In the genomic region with DNA sequence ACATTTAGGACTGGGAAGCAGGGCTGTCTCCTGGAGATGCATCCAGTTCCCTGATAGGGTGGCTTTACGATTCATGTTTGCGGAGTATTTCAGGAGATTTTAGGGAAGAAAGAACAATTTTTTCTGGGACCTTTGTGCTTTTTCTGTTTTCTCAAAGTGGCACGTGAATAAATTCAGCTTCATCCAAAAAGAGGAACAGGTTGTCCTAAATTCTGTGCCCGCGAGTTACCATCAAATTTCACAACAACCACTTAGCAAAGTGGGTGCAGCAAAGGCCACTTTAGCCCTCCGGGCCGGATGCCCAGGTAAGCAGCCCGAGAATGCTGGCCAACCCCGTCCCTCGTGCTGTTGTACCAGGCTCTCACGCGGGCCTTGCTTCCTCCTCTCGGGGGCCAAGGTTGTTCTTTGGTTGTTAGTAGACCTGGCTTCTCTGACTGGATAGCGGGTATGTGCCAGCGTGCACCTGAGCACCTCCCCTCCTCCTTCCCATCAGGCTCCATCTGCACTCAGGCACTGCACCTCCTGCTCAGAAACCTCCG, we compare ENCODE assay signal across 21 cellular contexts.
"Had no signal": no experiment of that assay in that cellular context is flagged by ENCODE, and none has a peak within 500 bp of the region (broad histone marks: within the 10 kb centered on the region; RNA-seq: fewer than 3 reads in every experiment).

No MANE protein-coding gene starts in this region.

- H3K9me3 Mint-ChIP-seq: activated T-cell treated with anti-CD3 and anti-CD28 coated beads, Interleukin-2, amount 50 U/mL, for 4 hours; activated T-helper 2 cell treated with anti-CD3 and anti-CD28 coated beads, Interferon-gamma antibody, Interleukin-2, Interleukin-4, amounts not matched to agents 10 μg/mL and 5 μg/mL and 100 μg/mL, durations not matched to agents 14 hours and 24 hours and 36 hours; memory B cell; natural killer cell treated with Interleukin-12 subunit alpha and Interleukin-12 subunit beta and Interleukin-15 and Interleukin-18, amount 100 ng/mL, for 72 hours had no signal

- H3K27ac ChIP-seq: adrenal gland, left ventricle myocardium inferior, pancreas, psoas muscle had no signal

- DNase-seq: activated CD4-positive, alpha-beta T cell treated with anti-CD3 and anti-CD28 coated beads, Interleukin-2, amount 50 U/mL, for 4 hours; activated CD8-positive, alpha-beta memory T cell treated with anti-CD3 and anti-CD28 coated beads, Interleukin-2, amount 50 U/mL, for 48 hours; activated naive CD4-positive, alpha-beta T cell; activated T-cell treated with anti-CD3 and anti-CD28 coated beads, Interleukin-2, amount 50 U/mL, for 4 hours; adrenal gland; central memory CD4-positive, alpha-beta T cell; dermis blood vessel endothelial cell; effector CD8-positive, alpha-beta T cell; erythroblast; foreskin fibroblast; left ventricle myocardium inferior; pancreas; psoas muscle; stimulated activated CD4-positive, alpha-beta T cell treated with anti-CD3 and anti-CD28 coated beads, Interleukin-4, amount 100 ng/mL, for 24 hours; stimulated activated naive CD4-positive, alpha-beta T cell treated with Interleukin-2 at 50 U/mL for 16 hours had no signal

- H3K9me3 ChIP-seq: adrenal gland, left ventricle myocardium inferior, pancreas, psoas muscle had no signal

- H3K36me3 ChIP-seq: adrenal gland, left ventricle myocardium inferior, pancreas had no signal

- H3K27ac Mint-ChIP-seq: activated naive CD8-positive, alpha-beta T cell; activated T-helper 2 cell treated with anti-CD3 and anti-CD28 coated beads, Interferon-gamma antibody, Interleukin-2, Interleukin-4, amounts not matched to agents 10 μg/mL and 5 μg/mL and 100 μg/mL, durations not matched to agents 14 hours and 24 hours and 36 hours; memory B cell; natural killer cell treated with Interleukin-12 subunit alpha and Interleukin-12 subunit beta and Interleukin-15 and Interleukin-18, amount 100 ng/mL, for 72 hours had no signal

- H3K4me3 Mint-ChIP-seq: activated naive CD8-positive, alpha-beta T cell; activated T-cell treated with anti-CD3 and anti-CD28 coated beads, Interleukin-2, amount 50 U/mL, for 4 hours; memory B cell; natural killer cell treated with Interleukin-12 subunit alpha and Interleukin-12 subunit beta and Interleukin-15 and Interleukin-18, amount 100 ng/mL, for 72 hours had no signal

- H3K4me3 ChIP-seq: adrenal gland, left ventricle myocardium inferior, pancreas, psoas muscle had no signal

- H3K27me3 Mint-ChIP-seq: activated naive CD8-positive, alpha-beta T cell had no signal

- H3K27me3 ChIP-seq: adrenal gland had no signal

- H3K36me3 Mint-ChIP-seq: activated naive CD8-positive, alpha-beta T cell; memory B cell; natural killer cell treated with Interleukin-12 subunit alpha and Interleukin-12 subunit beta and Interleukin-15 and Interleukin-18, amount 100 ng/mL, for 72 hours had no signal

- H3K4me1 ChIP-seq: pancreas, psoas muscle had no signal

- ATAC-seq: activated T-cell treated with anti-CD3 and anti-CD28 coated beads, Interleukin-2, amount 50 U/mL, for 4 hours; pancreas; psoas muscle; right cardiac atrium had no signal

- FAIRE-seq: astrocyte, pancreas had no signal
